16 cellular contexts compared by ENCODE assay signal in genomic region chr3:105347625-105348302, GRCh38. TPM values are rescaled to one million over a fixed set of nuclear protein-coding genes. Genes with fewer than 3 reads are reported as not detected.
DNase-seq lines count a peak whose midpoint lies in the region; ATAC-seq, FAIRE-seq and TF ChIP-seq lines count a peak whose summit lies in the region.
"Had no signal": no experiment of that assay in that cellular context is flagged by ENCODE, and none has a peak within 500 bp of the region (broad histone marks: within the 10 kb centered on the region; RNA-seq: fewer than 3 reads in every experiment).

No MANE protein-coding gene starts in this region.

- DNase-seq in germinal center (ENCODE audit: low spot score) (peak; percentile 24), H54 (ENCODE audit: insufficient read length, low spot score) (no peak), mucosa of descending colon (no peak)
- DNase-seq in activated CD8-positive, alpha-beta memory T cell treated with anti-CD3 and anti-CD28 coated beads for 24 hours = no peak
- DNase-seq: activated CD8-positive, alpha-beta T cell treated with anti-CD3 and anti-CD28 coated beads, Interleukin-2, amount 10 ng/mL, durations not matched to agents 7 days and 5 days; activated effector memory CD4-positive, alpha-beta T cell treated with Interleukin-2 at 50 U/mL for 16 hours; lower lobe of right lung; SHP77 treated with DMSO at 0.1 percent for 48 hours; stomach; T-helper 9 cell had no signal

- no peaks in the 10 kb centered on the region for H3K9me3 ChIP-seq in mucosa of descending colon
- H3K9me3 ChIP-seq: BLaER1, lower lobe of right lung, stomach had no signal

- TF ChIP-seq CTCF in mucosa of descending colon (IDR thresholded peaks at IDR 0.05) = no peak

- no peak for TF ChIP-seq POLR2A in H54 (IDR thresholded peaks at IDR 0.05; ENCODE audit: low read depth, low read length)

- no peak overlapping the region for H3K4me3 ChIP-seq in mucosa of descending colon
- H3K4me3 ChIP-seq: BLaER1, lower lobe of right lung, stomach had no signal

- intact Hi-C loops in mucosa of descending colon (cut with DNase I, micrococcal nuclease) = no loop called here

- H3K4me1 ChIP-seq in mucosa of descending colon (ENCODE audit: low read depth) = no peaks in the 10 kb centered on the region
- H3K4me1 ChIP-seq: BLaER1, lower lobe of right lung, stomach had no signal

- peak; percentile 82 for ATAC-seq in GM18873 (IDR thresholded peaks at IDR 0.05; ENCODE audit: low FRiP score, unreplicated experiment)
- peak; percentile 65 for ATAC-seq in GM21737 (IDR thresholded peaks at IDR 0.05; ENCODE audit: unreplicated experiment)
- peak; percentile 89 for ATAC-seq in HG03060 (IDR thresholded peaks at IDR 0.05; ENCODE audit: low read depth, unreplicated experiment)
- no peak for ATAC-seq in GM21723 (IDR thresholded peaks at IDR 0.05; ENCODE audit: unreplicated experiment)
- no peak for ATAC-seq in mucosa of descending colon
- ATAC-seq: activated CD8-positive, alpha-beta T cell treated with anti-CD3 and anti-CD28 coated beads, Interleukin-2, amount 10 ng/mL, durations not matched to agents 7 days and 5 days; lower lobe of right lung had no signal

- no peaks in the 10 kb centered on the region for H3K36me3 ChIP-seq in mucosa of descending colon (ENCODE audit: low read depth)
- H3K36me3 ChIP-seq: BLaER1, lower lobe of right lung, stomach had no signal

- FAIRE-seq in H54 (lab: Jason Lieb, UNC) = no peak
- FAIRE-seq: astrocyte had no signal

RNA-seq across cellular contexts. Expression of gene ALCAM, which starts 18.9 kb away (rescaled TPM):
- 10 to 100 TPM; 12.6 to 23.7 (median 14.8) TPM for total RNA-seq in mucosa of descending colon

Comparison
In these comparisons a context has a peak if more than half of its experiments do, and no peak if none do; other contexts are left out.
1. ATAC-seq: peak in GM18873 (single experiment), GM21737 (single experiment) and HG03060 (single experiment); none in GM21723 (single experiment) and mucosa of descending colon (single experiment).